Comparison of ENCODE assay signal across 8 cellular contexts in genomic region chr4:1177274-1178141, GRCh38. TPM values are rescaled to one million over a fixed set of nuclear protein-coding genes. Genes with fewer than 3 reads are reported as not detected.
DNase-seq lines count a peak whose midpoint lies in the region; ATAC-seq and TF ChIP-seq lines count a peak whose summit lies in the region.
"Had no signal": no experiment of that assay in that cellular context is flagged by ENCODE, and none has a peak within 500 bp of the region (broad histone marks: within the 10 kb centered on the region; RNA-seq: fewer than 3 reads in every experiment).

No MANE protein-coding gene starts in this region.

- TF ChIP-seq CTCF in chondrocyte (IDR thresholded peaks at IDR 0.05) = no peak

- H3K27me3 Mint-ChIP-seq in activated CD8-positive, alpha-beta T cell treated with anti-CD3 and anti-CD28 coated beads, Interleukin-2, amount 10 ng/mL, durations not matched to agents 7 days and 5 days (ENCODE audit: low read depth) = peaks cover 13% of the 10 kb centered on the region
- H3K27me3 Mint-ChIP-seq in immature natural killer cell (ENCODE audit: low read depth in 3 of 3) (peaks cover 22 to 30% (median 24%) of the 10 kb centered on the region in 3 donors), chondrocyte (ENCODE audit: low read depth) (no peaks in the 10 kb centered on the region)

- H3K27ac Mint-ChIP-seq in activated CD8-positive, alpha-beta T cell treated with anti-CD3 and anti-CD28 coated beads, Interleukin-2, amount 10 ng/mL, durations not matched to agents 7 days and 5 days = no peak overlapping the region
- H3K27ac Mint-ChIP-seq in immature natural killer cell = peak overlapping the region; percentile 79 to 96 (median 87)
- H3K27ac Mint-ChIP-seq in chondrocyte (ENCODE audit: unreplicated experiment) = no peak overlapping the region

- no peak for DNase-seq in activated CD8-positive, alpha-beta T cell treated with anti-CD3 and anti-CD28 coated beads, Interleukin-2, amount 10 ng/mL, durations not matched to agents 7 days and 5 days
- DNase-seq in immature natural killer cell (peak; percentile 95 to 97 (median 95)), SHP77 treated with DMSO at 0.1 percent for 48 hours (lab: John Stamatoyannopoulos, UW) (no peak), NCI-H510A treated with DMSO at 0.1 percent for 48 hours (lab: John Stamatoyannopoulos, UW) (no peak), chondrocyte (ENCODE audit: low spot score) (no peak)
- peak; percentile 45 to 66 for DNase-seq in stimulated activated CD8-positive, alpha-beta memory T cell treated with anti-CD3 and anti-CD28 coated beads, Interleukin-7, amount 100 ng/mL, for 4 hours (ENCODE audit: low read depth in 2 of 2)
- DNase-seq: hypothalamus had no signal

- peaks cover 22% of the 10 kb centered on the region for H3K4me1 Mint-ChIP-seq in activated CD8-positive, alpha-beta T cell treated with anti-CD3 and anti-CD28 coated beads, Interleukin-2, amount 10 ng/mL, durations not matched to agents 7 days and 5 days (ENCODE audit: low read depth)
- peaks cover 86% of the 10 kb centered on the region in 2 donors for H3K4me1 Mint-ChIP-seq in immature natural killer cell
- peaks cover 12% of the 10 kb centered on the region for H3K4me1 Mint-ChIP-seq in chondrocyte (ENCODE audit: low read depth)

- POLR2A ChIA-PET in activated CD8-positive, alpha-beta T cell treated with anti-CD3 and anti-CD28 coated beads, Interleukin-2, amount 10 ng/mL, durations not matched to agents 7 days and 5 days (lab: Charles Lee) = interaction anchor here (0.8 kb wide), 1 partner anchor 10 kb away, joined by 4 read pairs; no protein-coding TSS in a partner anchor

- ATAC-seq in HG03175 (IDR thresholded peaks at IDR 0.05; ENCODE audit: unreplicated experiment) = peak; percentile 52
- peak; percentile 62 for ATAC-seq in activated CD8-positive, alpha-beta T cell treated with anti-CD3 and anti-CD28 coated beads, Interleukin-2, amount 10 ng/mL, durations not matched to agents 7 days and 5 days

- CTCF ChIA-PET in activated CD8-positive, alpha-beta T cell treated with anti-CD3 and anti-CD28 coated beads, Interleukin-2, amount 10 ng/mL, durations not matched to agents 7 days and 5 days (lab: Charles Lee) = interaction anchor here (0.7 kb wide), 1 partner anchor 10 kb away, joined by 3 read pairs; no protein-coding TSS in a partner anchor

- peaks cover 28% of the 10 kb centered on the region for H3K9me3 Mint-ChIP-seq in activated CD8-positive, alpha-beta T cell treated with anti-CD3 and anti-CD28 coated beads, Interleukin-2, amount 10 ng/mL, durations not matched to agents 7 days and 5 days (ENCODE audit: insufficient read depth)
- H3K9me3 Mint-ChIP-seq in immature natural killer cell = peaks cover 7 to 24% (median 18%) of the 10 kb centered on the region in 6 donors
- peaks cover 27% of the 10 kb centered on the region for H3K9me3 Mint-ChIP-seq in chondrocyte (ENCODE audit: low read depth)

- peaks cover 28% of the 10 kb centered on the region for H3K36me3 Mint-ChIP-seq in activated CD8-positive, alpha-beta T cell treated with anti-CD3 and anti-CD28 coated beads, Interleukin-2, amount 10 ng/mL, durations not matched to agents 7 days and 5 days (ENCODE audit: low read depth)
- peaks cover 18 to 32% (median 27%) of the 10 kb centered on the region in 3 donors for H3K36me3 Mint-ChIP-seq in immature natural killer cell
- peaks cover 14% of the 10 kb centered on the region for H3K36me3 Mint-ChIP-seq in chondrocyte (ENCODE audit: low read depth)

- H3K4me3 Mint-ChIP-seq in activated CD8-positive, alpha-beta T cell treated with anti-CD3 and anti-CD28 coated beads, Interleukin-2, amount 10 ng/mL, durations not matched to agents 7 days and 5 days = no peak overlapping the region
- peak overlapping the region; percentile 38 to 88 (median 78) for H3K4me3 Mint-ChIP-seq in immature natural killer cell
- H3K4me3 Mint-ChIP-seq in chondrocyte (ENCODE audit: unreplicated experiment) = no peak overlapping the region

RNA-seq across cellular contexts. Expression of gene SPON2, which starts 5.1 kb away (rescaled TPM):
- total RNA-seq in activated CD8-positive, alpha-beta T cell treated with anti-CD3 and anti-CD28 coated beads, Interleukin-2, amount 10 ng/mL, durations not matched to agents 7 days and 5 days = 10 to 100 TPM; 14.7 to 14.9 TPM
- 1,000 to 10,000 TPM in 2 of 3 donors, 100 to 1,000 TPM in 1; 603 to 1,685 (median 1,079) TPM for polyA plus RNA-seq in immature natural killer cell
- total RNA-seq in chondrocyte = 158 to 184 TPM (median 162 TPM) in 3 replicates

Comparison
In these comparisons a context has a peak if more than half of its experiments do, and no peak if none do; other contexts are left out.
1. DNase-seq: peak in immature natural killer cell (3 of 3) and stimulated activated CD8-positive, alpha-beta memory T cell treated with anti-CD3 and anti-CD28 coated beads, Interleukin-7, amount 100 ng/mL, for 4 hours (2 of 2); none in activated CD8-positive, alpha-beta T cell treated with anti-CD3 and anti-CD28 coated beads, Interleukin-2, amount 10 ng/mL, durations not matched to agents 7 days and 5 days (single experiment), SHP77 treated with DMSO at 0.1 percent for 48 hours (single experiment), NCI-H510A treated with DMSO at 0.1 percent for 48 hours (single experiment) and chondrocyte (single experiment).
2. H3K27ac Mint-ChIP-seq: peak in immature natural killer cell (6 of 6); none in activated CD8-positive, alpha-beta T cell treated with anti-CD3 and anti-CD28 coated beads, Interleukin-2, amount 10 ng/mL, durations not matched to agents 7 days and 5 days (single experiment) and chondrocyte (single experiment).
3. H3K4me3 Mint-ChIP-seq: peak in immature natural killer cell (5 of 5); none in activated CD8-positive, alpha-beta T cell treated with anti-CD3 and anti-CD28 coated beads, Interleukin-2, amount 10 ng/mL, durations not matched to agents 7 days and 5 days (single experiment) and chondrocyte (single experiment).